ENCODE assay signal across 8 cellular contexts in genomic region chr2:112640800-112641675, GRCh38. TPM values are rescaled to one million over a fixed set of nuclear protein-coding genes. Genes with fewer than 3 reads are reported as not detected.
DNase-seq lines count a peak whose midpoint lies in the region; ATAC-seq and TF ChIP-seq lines count a peak whose summit lies in the region.

No MANE protein-coding gene starts in this region.

- H3K27me3 Mint-ChIP-seq in Calu3 (ENCODE audit: unreplicated experiment) (no peaks in the 10 kb centered on the region), neural crest cell (ENCODE audit: low read depth) (peaks cover 21% of the 10 kb centered on the region)
- no peaks in the 10 kb centered on the region for H3K27me3 Mint-ChIP-seq in stimulated activated memory B cell treated with anti-CD40 and anti-IgM and Interleukin-4, amounts not matched to agents 10 μg/mL and 1 μg/mL and 100 μg/mL, for 72 hours

- CTCF ChIA-PET in Calu3 (lab: Charles Lee), result interaction anchor here (0.8 to 1.1 kb wide), 2 partner anchors 10 to 13 kb away, joined by 4 to 5 read pairs; no protein-coding TSS in a partner anchor
- CTCF ChIA-PET in mammary epithelial cell (lab: Charles Lee; ENCODE audit: low non-redundant PET), result no interaction called here

- H3K27ac Mint-ChIP-seq in Calu3 (ENCODE audit: unreplicated experiment) (peak overlapping the region; percentile 40), neural crest cell (ENCODE audit: unreplicated experiment) (no peak overlapping the region)
- H3K27ac Mint-ChIP-seq in stimulated activated memory B cell treated with anti-CD40 and anti-IgM and Interleukin-4, amounts not matched to agents 10 μg/mL and 1 μg/mL and 100 μg/mL, for 72 hours, result no peak overlapping the region

- H3K27me3 ChIP-seq in mammary epithelial cell (ENCODE audit: insufficient read depth, low read length), result no peaks in the 10 kb centered on the region

- in situ Hi-C loops in mammary epithelial cell (cut with MboI; ENCODE audit: low sequenced_read_pairs in 2 of 2), result no loop called here

- peak overlapping the region; percentile 45 for H3K9ac ChIP-seq in mammary epithelial cell (ENCODE audit: insufficient read depth, low read length)

- DNase-seq in Calu3 (peak; percentile 30), M059J (ENCODE audit: low read depth) (peak; percentile 89), mammary epithelial cell (peak; percentile 82), neural crest cell (ENCODE audit: low read depth, low spot score) (no peak), mucosa of descending colon (no peak)
- DNase-seq in stimulated activated CD4-positive, alpha-beta T cell treated with anti-CD3 and anti-CD28 coated beads, Interleukin-1b, Interleukin-23, amount 100 ng/mL, for 48 hours, result no peak

- dilution Hi-C loops in mammary epithelial cell (cut with HindIII; ENCODE audit: low sequenced_read_pairs), result no loop called here

- 4% methylated on average over 8 of the region's 8 CpGs for WGBS in mammary epithelial cell (ENCODE audit: low coverage, missing lambda C conversion rate)

- H3K4me1 Mint-ChIP-seq in Calu3 (ENCODE audit: low read depth, unreplicated experiment), result peaks cover 55% of the 10 kb centered on the region
- H3K4me1 Mint-ChIP-seq in neural crest cell, result peaks cover 7% of the 10 kb centered on the region
- H3K4me1 Mint-ChIP-seq in stimulated activated memory B cell treated with anti-CD40 and anti-IgM and Interleukin-4, amounts not matched to agents 10 μg/mL and 1 μg/mL and 100 μg/mL, for 72 hours, result peaks cover 26% of the 10 kb centered on the region

- H3K9me3 Mint-ChIP-seq in Calu3 (ENCODE audit: low read depth, unreplicated experiment) (no peaks in the 10 kb centered on the region), neural crest cell (no peaks in the 10 kb centered on the region)
- peaks cover 1% of the 10 kb centered on the region for H3K9me3 Mint-ChIP-seq in stimulated activated memory B cell treated with anti-CD40 and anti-IgM and Interleukin-4, amounts not matched to agents 10 μg/mL and 1 μg/mL and 100 μg/mL, for 72 hours

- H3K4me3 ChIP-seq in mammary epithelial cell (replicated peaks in 1 of 3; ENCODE audit: insufficient read depth in 1 of 3, low read depth in 2 of 3, low read length in 3 of 3) (no peak overlapping the region), mucosa of descending colon (no peak overlapping the region)

- BruUV-seq in Calu3 (replicated peaks; lab: Mats Ljungman, UMichigan) (no TSS peak), mammary epithelial cell (replicated peaks; lab: Mats Ljungman, UMichigan) (no TSS peak)

- H3K36me3 Mint-ChIP-seq in Calu3 (ENCODE audit: insufficient read depth, unreplicated experiment) (peaks cover 29% of the 10 kb centered on the region), neural crest cell (ENCODE audit: low read depth) (no peaks in the 10 kb centered on the region)
- peaks cover under 1% of the 10 kb centered on the region for H3K36me3 Mint-ChIP-seq in stimulated activated memory B cell treated with anti-CD40 and anti-IgM and Interleukin-4, amounts not matched to agents 10 μg/mL and 1 μg/mL and 100 μg/mL, for 72 hours

- no peak for ATAC-seq in stimulated activated memory B cell treated with anti-CD40 and anti-IgM and Interleukin-4, amounts not matched to agents 10 μg/mL and 1 μg/mL and 100 μg/mL, for 72 hours
- no peak for ATAC-seq in GM19328 (IDR thresholded peaks at IDR 0.05; ENCODE audit: unreplicated experiment)
- no peak for ATAC-seq in mucosa of descending colon

- no peak overlapping the region for H3K4me3 Mint-ChIP-seq in Calu3 (ENCODE audit: low read depth, unreplicated experiment)
- peak overlapping the region; percentile 33 for H3K4me3 Mint-ChIP-seq in neural crest cell
- H3K4me3 Mint-ChIP-seq in stimulated activated memory B cell treated with anti-CD40 and anti-IgM and Interleukin-4, amounts not matched to agents 10 μg/mL and 1 μg/mL and 100 μg/mL, for 72 hours, result no peak overlapping the region

- peak overlapping the region; percentile 58 for H3K4me2 ChIP-seq in mammary epithelial cell (ENCODE audit: insufficient read depth, low read depth, low read length)

- peak overlapping the region; percentile 79 for H3K27ac ChIP-seq in mammary epithelial cell (ENCODE audit: insufficient read depth, low read depth, low read length)

- H3K9me3 ChIP-seq in mammary epithelial cell (replicated peaks; ENCODE audit: insufficient read depth, low read length) (no peaks in the 10 kb centered on the region), mucosa of descending colon (no peaks in the 10 kb centered on the region)

- H3K36me3 ChIP-seq in mammary epithelial cell (ENCODE audit: insufficient read depth, low read length), result no peaks in the 10 kb centered on the region
- H3K36me3 ChIP-seq in mucosa of descending colon (ENCODE audit: low read depth), result no peaks in the 10 kb centered on the region

- TF ChIP-seq CTCF in Calu3 (IDR thresholded peaks at IDR 0.05; ENCODE audit: unreplicated experiment) (no peak), mammary epithelial cell (conservative IDR thresholded peaks at IDR 0.05 in 1 of 2, IDR thresholded peaks at IDR 0.05 in 1 of 2; ENCODE audit: extremely low read depth in 1 of 2, insufficient read depth in 1 of 2, low read depth in 1 of 2, low read length in 2 of 2) (no peak), neural crest cell (conservative IDR thresholded peaks at IDR 0.05) (no peak), mucosa of descending colon (IDR thresholded peaks at IDR 0.05) (no peak)

- no peaks in the 10 kb centered on the region for H4K20me1 ChIP-seq in mammary epithelial cell (ENCODE audit: insufficient read depth, low read length)

- peak overlapping the region; percentile 46 for H2AFZ ChIP-seq in mammary epithelial cell (ENCODE audit: low read depth, low read length)

- peaks cover 52% of the 10 kb centered on the region for H3K4me1 ChIP-seq in mammary epithelial cell (ENCODE audit: insufficient read depth, low read length)
- H3K4me1 ChIP-seq in mucosa of descending colon (ENCODE audit: low read depth), result peaks cover 23% of the 10 kb centered on the region

- peaks cover 18% of the 10 kb centered on the region for H3K79me2 ChIP-seq in mammary epithelial cell (ENCODE audit: insufficient read depth, low read length)

- intact Hi-C loops in Calu3 (cut with micrococcal nuclease; ENCODE audit: unreplicated experiment) (no loop called here), mammary epithelial cell (cut with micrococcal nuclease) (no loop called here), mucosa of descending colon (cut with DNase I, micrococcal nuclease) (no loop called here)

RNA-seq across cellular contexts. Expression of gene SLC20A1, which starts 4.7 kb away (rescaled TPM):
- total RNA-seq in Calu3 (2022), result 71.7 and 84.5 TPM in 2 replicates
- total RNA-seq in M059J (2014; rRNA removed; shearing (Covaris generic)), result 51.7 and 70.1 TPM in 2 replicates
- total RNA-seq in mammary epithelial cell, result 100 to 1,000 TPM; 227 to 533 TPM
- 441 TPM for polyA plus RNA-seq in mammary epithelial cell
- 761 TPM for polyA minus RNA-seq in mammary epithelial cell
- total RNA-seq in neural crest cell, result 114 and 116 TPM in 2 replicates
- 100 to 1,000 TPM in 1 of 3 donors, 10 to 100 TPM in 2; 64.3 to 128 (median 80.6) TPM for total RNA-seq in mucosa of descending colon

RNA-seq across cellular contexts. Expression of gene CHCHD5, which starts 56.6 kb away (rescaled TPM):
- total RNA-seq in Calu3 (2022) (18.0 and 20.1 TPM in 2 replicates), mammary epithelial cell (10 to 100 TPM; 10.2 to 42.6 TPM), neural crest cell (29.4 and 35.4 TPM in 2 replicates), mucosa of descending colon (10 to 100 TPM; 20.9 to 28.8 (median 26.1) TPM)
- total RNA-seq in M059J (2014; rRNA removed; shearing (Covaris generic)), result 11.5 and 16.9 TPM in 2 replicates
- polyA plus RNA-seq in mammary epithelial cell, result 32.6 TPM
- 19.7 TPM for polyA minus RNA-seq in mammary epithelial cell

Comparison
In these comparisons a context has a peak if more than half of its experiments do, and no peak if none do; other contexts are left out.
1. DNase-seq: peak in Calu3 (single experiment), M059J (single experiment) and mammary epithelial cell (single experiment); none in neural crest cell (single experiment), mucosa of descending colon (0 of 3) and stimulated activated CD4-positive, alpha-beta T cell treated with anti-CD3 and anti-CD28 coated beads, Interleukin-1b, Interleukin-23, amount 100 ng/mL, for 48 hours (single experiment).